ENCODE assay signal across 1 cellular context in the genomic region with DNA sequence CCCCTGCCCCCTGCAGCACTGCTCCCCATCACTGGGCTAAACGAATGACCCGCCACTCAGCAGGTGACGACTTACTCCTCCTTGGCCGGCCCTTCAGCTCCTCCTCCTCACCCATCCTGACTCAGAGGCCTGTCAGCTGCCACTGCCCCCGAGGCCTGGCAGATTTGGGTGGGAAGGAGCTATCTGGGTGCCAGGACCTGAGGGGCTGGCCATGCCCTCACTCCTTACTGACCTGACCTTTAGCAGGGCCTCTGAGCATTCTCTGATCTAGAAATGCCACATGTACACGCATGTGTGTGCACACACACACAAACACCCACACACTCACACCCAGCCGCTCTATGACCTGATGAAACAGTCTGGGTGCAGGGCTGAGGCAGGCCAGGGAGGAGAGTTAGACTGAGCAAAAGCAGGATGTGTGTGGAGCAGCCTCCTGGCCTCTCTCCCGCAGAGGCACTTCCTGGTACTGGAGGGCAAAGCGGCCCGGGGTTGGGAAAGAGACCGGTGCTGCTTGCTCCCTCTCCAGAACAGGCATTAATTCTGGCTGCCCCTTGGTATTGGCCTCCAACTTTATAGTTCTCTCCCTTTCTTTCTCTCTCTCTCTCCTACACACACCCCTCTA.
A peak's percentile ranks its signal among the peaks of the same experiment; 100 is the strongest.
TF ChIP-seq lines count a peak whose summit lies in the region.

No MANE protein-coding gene starts in this region.

TF ChIP-seq in K562, 482 proteins besides CTCF, POLR2A, EP300 and RAD21 (continued from another document):
- TF ChIP-seq ZNF253 (CRISPR knock-in tag; conservative IDR thresholded peaks at IDR 0.05) (no peak), FOSL1 (tag; conservative IDR thresholded peaks at IDR 0.05) (peak; percentile 57), FOXP1 (CRISPR knock-in tag; IDR thresholded peaks at IDR 0.05) (no peak), MEIS2 (IDR thresholded peaks at IDR 0.05; ENCODE audit: partially characterized antibody) (peak; percentile 9), ZNF12 (CRISPR knock-in tag; IDR thresholded peaks at IDR 0.05) (0 out of 2 replicates have a peak, but pooled peaks have one; percentile 26), MBD2 (IDR thresholded peaks at IDR 0.05; ENCODE audit: borderline replicate concordance, low read depth) (0 out of 2 replicates have a peak, but pooled peaks have one; percentile 29), PHF8 (IDR thresholded peaks at IDR 0.05; ENCODE audit: borderline replicate concordance, low read length) (0 out of 2 replicates have a peak, but pooled peaks have one; percentile 9), MYNN (IDR thresholded peaks at IDR 0.05) (0 out of 2 replicates have a peak, but pooled peaks have one; percentile 28), MYNN (CRISPR knock-in tag; IDR thresholded peaks at IDR 0.05) (no peak)
- TF ChIP-seq, protein P1, sequence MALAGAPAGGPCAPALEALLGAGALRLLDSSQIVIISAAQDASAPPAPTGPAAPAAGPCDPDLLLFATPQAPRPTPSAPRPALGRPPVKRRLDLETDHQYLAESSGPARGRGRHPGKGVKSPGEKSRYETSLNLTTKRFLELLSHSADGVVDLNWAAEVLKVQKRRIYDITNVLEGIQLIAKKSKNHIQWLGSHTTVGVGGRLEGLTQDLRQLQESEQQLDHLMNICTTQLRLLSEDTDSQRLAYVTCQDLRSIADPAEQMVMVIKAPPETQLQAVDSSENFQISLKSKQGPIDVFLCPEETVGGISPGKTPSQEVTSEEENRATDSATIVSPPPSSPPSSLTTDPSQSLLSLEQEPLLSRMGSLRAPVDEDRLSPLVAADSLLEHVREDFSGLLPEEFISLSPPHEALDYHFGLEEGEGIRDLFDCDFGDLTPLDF (CRISPR knock-in tag; IDR thresholded peaks at IDR 0.05), result no peak
- TF ChIP-seq, protein P2, sequence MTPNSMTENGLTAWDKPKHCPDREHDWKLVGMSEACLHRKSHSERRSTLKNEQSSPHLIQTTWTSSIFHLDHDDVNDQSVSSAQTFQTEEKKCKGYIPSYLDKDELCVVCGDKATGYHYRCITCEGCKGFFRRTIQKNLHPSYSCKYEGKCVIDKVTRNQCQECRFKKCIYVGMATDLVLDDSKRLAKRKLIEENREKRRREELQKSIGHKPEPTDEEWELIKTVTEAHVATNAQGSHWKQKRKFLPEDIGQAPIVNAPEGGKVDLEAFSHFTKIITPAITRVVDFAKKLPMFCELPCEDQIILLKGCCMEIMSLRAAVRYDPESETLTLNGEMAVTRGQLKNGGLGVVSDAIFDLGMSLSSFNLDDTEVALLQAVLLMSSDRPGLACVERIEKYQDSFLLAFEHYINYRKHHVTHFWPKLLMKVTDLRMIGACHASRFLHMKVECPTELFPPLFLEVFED (CRISPR knock-in tag; conservative IDR thresholded peaks at IDR 0.05), result 0 out of 2 replicates have a peak, but pooled peaks have one; percentile 26
- TF ChIP-seq, protein P3, sequence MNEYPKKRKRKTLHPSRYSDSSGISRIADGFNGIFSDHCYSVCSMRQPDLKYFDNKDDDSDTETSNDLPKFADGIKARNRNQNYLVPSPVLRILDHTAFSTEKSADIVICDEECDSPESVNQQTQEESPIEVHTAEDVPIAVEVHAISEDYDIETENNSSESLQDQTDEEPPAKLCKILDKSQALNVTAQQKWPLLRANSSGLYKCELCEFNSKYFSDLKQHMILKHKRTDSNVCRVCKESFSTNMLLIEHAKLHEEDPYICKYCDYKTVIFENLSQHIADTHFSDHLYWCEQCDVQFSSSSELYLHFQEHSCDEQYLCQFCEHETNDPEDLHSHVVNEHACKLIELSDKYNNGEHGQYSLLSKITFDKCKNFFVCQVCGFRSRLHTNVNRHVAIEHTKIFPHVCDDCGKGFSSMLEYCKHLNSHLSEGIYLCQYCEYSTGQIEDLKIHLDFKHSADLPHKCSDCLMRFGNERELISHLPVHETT (CRISPR knock-in tag; conservative IDR thresholded peaks at IDR 0.05 in 1 of 2, IDR thresholded peaks at IDR 0.05 in 1 of 2), result 0 out of 4 replicates have a peak, but pooled peaks of 1 of the 2 experiments have one; percentile 21
